ENCODE assay signal across 9 cellular contexts in the genomic region with DNA sequence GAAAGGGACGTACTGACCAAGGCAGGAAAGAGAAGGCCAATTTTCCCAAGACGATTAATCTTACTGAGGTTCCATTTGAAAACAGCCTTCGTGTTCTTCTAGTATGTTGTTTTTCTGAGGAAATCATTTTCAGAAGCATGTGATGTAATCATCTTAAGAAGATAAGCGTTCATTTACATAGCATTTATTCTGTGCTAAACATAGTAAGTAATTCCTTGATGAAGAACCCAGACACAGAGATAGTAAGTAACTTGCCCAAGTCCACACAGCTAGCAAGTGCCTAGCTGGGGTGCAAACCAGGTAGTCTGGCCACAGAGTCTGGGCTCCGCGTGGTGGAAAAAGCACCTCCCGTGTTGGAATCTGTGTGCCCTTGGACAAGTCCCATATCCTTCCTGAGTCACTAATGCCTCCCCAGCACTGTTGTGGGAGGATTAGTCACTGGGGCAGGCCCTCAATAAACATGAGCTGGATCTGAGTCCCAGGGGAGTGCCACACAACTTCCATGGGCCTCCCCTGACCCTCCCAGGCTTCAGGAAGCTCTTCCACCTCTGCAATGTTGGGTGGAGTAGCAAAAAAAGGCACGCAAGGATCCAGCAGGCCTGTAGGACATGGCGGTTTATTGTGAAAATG. TPM values are rescaled to one million over a fixed set of nuclear protein-coding genes. Genes with fewer than 3 reads are reported as not detected.
A peak's percentile ranks its signal among the peaks of the same experiment; 100 is the strongest.
DNase-seq lines count a peak whose midpoint lies in the region; ATAC-seq and TF ChIP-seq lines count a peak whose summit lies in the region.
"Had no signal": no experiment of that assay in that cellular context is flagged by ENCODE, and none has a peak within 500 bp of the region (broad histone marks: within the 10 kb centered on the region; RNA-seq: fewer than 3 reads in every experiment).

No MANE protein-coding gene starts in this region.

- H3K27ac ChIP-seq in GM23248 (peak overlapping the region; percentile 97), heart left ventricle (peak overlapping the region; percentile 42 to 91 (median 74)), gastrocnemius medialis (peak overlapping the region; percentile 26 to 70 (median 50))

- H3K9ac ChIP-seq in GM23248 = peak overlapping the region; percentile 80

- ATAC-seq in WTC11 (no peak), heart left ventricle (peak; percentile 43 to 88 (median 82)), gastrocnemius medialis (peak; percentile 16 to 53), T-helper 17 cell (no peak)
- ATAC-seq in stimulated activated naive CD8-positive, alpha-beta T cell treated with anti-CD3 and anti-CD28 coated beads, Interleukin-15, amount 100 ng/mL, for 72 hours = no peak

- no peaks in the 10 kb centered on the region for H3K36me3 ChIP-seq in GM23248 (ENCODE audit: low read depth)
- H3K36me3 ChIP-seq in heart left ventricle = no peaks in the 10 kb centered on the region
- H3K36me3 ChIP-seq in gastrocnemius medialis = no peaks in the 10 kb centered on the region

- no peaks in the 10 kb centered on the region for H3K9me2 ChIP-seq in GM23248 (ENCODE audit: insufficient read depth)

- H3K9me3 Mint-ChIP-seq in WTC11 = peaks cover 10% of the 10 kb centered on the region
- H3K9me3 Mint-ChIP-seq in stimulated activated naive CD8-positive, alpha-beta T cell treated with anti-CD3 and anti-CD28 coated beads, Interleukin-15, amount 100 ng/mL, for 72 hours = peaks cover 5 to 7% of the 10 kb centered on the region in 2 donors
- no peaks in the 10 kb centered on the region for H3K9me3 Mint-ChIP-seq in activated CD4-positive, alpha-beta T cell treated with anti-CD3 and anti-CD28 coated beads, Interleukin-2, amount 10 ng/mL, durations not matched to agents 24 days and 14 days

- H3K27me3 ChIP-seq in GM23248 (replicated peaks; ENCODE audit: insufficient read depth) (no peaks in the 10 kb centered on the region), heart left ventricle (no peaks in the 10 kb centered on the region), gastrocnemius medialis (no peaks in the 10 kb centered on the region)

- CTCF ChIA-PET in WTC11 (lab: Charles Lee) = no interaction called here

- H3K27me3 Mint-ChIP-seq in WTC11 (ENCODE audit: low read depth) = peaks cover 4% of the 10 kb centered on the region
- peaks cover 54% of the 10 kb centered on the region for H3K27me3 Mint-ChIP-seq in stimulated activated naive CD8-positive, alpha-beta T cell treated with anti-CD3 and anti-CD28 coated beads, Interleukin-15, amount 100 ng/mL, for 72 hours
- peaks cover 39% of the 10 kb centered on the region for H3K27me3 Mint-ChIP-seq in T-helper 17 cell
- H3K27me3 Mint-ChIP-seq in activated CD4-positive, alpha-beta T cell treated with anti-CD3 and anti-CD28 coated beads, Interleukin-2, amount 10 ng/mL, durations not matched to agents 24 days and 14 days = peaks cover 9% of the 10 kb centered on the region

- DNase-seq in GM23248 (peak; percentile 99), WTC11 (ENCODE audit: low spot score) (no peak), heart left ventricle (peak in 3 of 5 donors; percentile 40 to 78 (median 63)), gastrocnemius medialis (peak in 1 of 2 donors; percentile 54), G401 (ENCODE audit: low spot score) (no peak), T-helper 17 cell (no peak)
- no peak for DNase-seq in stimulated activated naive CD8-positive, alpha-beta T cell treated with anti-CD3 and anti-CD28 coated beads, Interleukin-15, amount 100 ng/mL, for 72 hours
- no peak for DNase-seq in activated CD4-positive, alpha-beta T cell treated with anti-CD3 and anti-CD28 coated beads, Interleukin-2, amount 10 ng/mL, durations not matched to agents 24 days and 14 days
- DNase-seq: glutamatergic neuron had no signal

- H3K4me3 ChIP-seq in GM23248 (peak overlapping the region; percentile 35), heart left ventricle (no peak overlapping the region), gastrocnemius medialis (no peak overlapping the region)

- no peaks in the 10 kb centered on the region for H3K79me2 ChIP-seq in GM23248 (ENCODE audit: insufficient read depth)

- WGBS in GM23248 (ENCODE audit: low coverage in 1 of 2, low lambda C conversion rate in 2 of 2, missing lambda C conversion rate in 2 of 2), 2 experiments = 5 to 6% methylated on average over 9 of the region's 9 CpGs
- WGBS in heart left ventricle, 4 donors = 62 to 73% (median 68%) methylated on average over 9 of the region's 9 CpGs

- in situ Hi-C loops in GM23248 (cut with MboI) (no loop called here), gastrocnemius medialis (cut with MboI; ENCODE audit: low sequenced_read_pairs in 4 of 4) (no loop called here), G401 (cut with HindIII; ENCODE audit: low sequenced_read_pairs) (no loop called here)

- intact Hi-C loops in heart left ventricle (cut with DNase I) (no loop called here), gastrocnemius medialis (cut with DNase I; ENCODE audit: low total_unique reads) (no loop called here)
- intact Hi-C loops in activated CD4-positive, alpha-beta T cell treated with anti-CD3 and anti-CD28 coated beads, Interleukin-2, amount 10 ng/mL, durations not matched to agents 24 days and 14 days (cut with micrococcal nuclease) = no loop called here

- H3K27ac Mint-ChIP-seq in WTC11 = no peak overlapping the region
- no peak overlapping the region for H3K27ac Mint-ChIP-seq in stimulated activated naive CD8-positive, alpha-beta T cell treated with anti-CD3 and anti-CD28 coated beads, Interleukin-15, amount 100 ng/mL, for 72 hours
- H3K27ac Mint-ChIP-seq in T-helper 17 cell = no peak overlapping the region
- H3K27ac Mint-ChIP-seq in activated CD4-positive, alpha-beta T cell treated with anti-CD3 and anti-CD28 coated beads, Interleukin-2, amount 10 ng/mL, durations not matched to agents 24 days and 14 days = no peak overlapping the region

- H3K4me2 ChIP-seq in GM23248 (ENCODE audit: unreplicated experiment) = peak overlapping the region; percentile 64

- TF ChIP-seq CTCF in WTC11 (IDR thresholded peaks at IDR 0.05) (no peak), heart left ventricle (IDR thresholded peaks at IDR 0.05) (no peak), gastrocnemius medialis (IDR thresholded peaks at IDR 0.05 in 4 of 5, conservative IDR thresholded peaks at IDR 0.05 in 1 of 5) (no peak)

- H3K36me3 Mint-ChIP-seq in WTC11 (no peaks in the 10 kb centered on the region), T-helper 17 cell (ENCODE audit: low read depth) (no peaks in the 10 kb centered on the region)
- no peaks in the 10 kb centered on the region for H3K36me3 Mint-ChIP-seq in activated CD4-positive, alpha-beta T cell treated with anti-CD3 and anti-CD28 coated beads, Interleukin-2, amount 10 ng/mL, durations not matched to agents 24 days and 14 days (ENCODE audit: low read depth)

- H4K20me1 ChIP-seq in GM23248 (ENCODE audit: insufficient read depth) = no peaks in the 10 kb centered on the region

- H3K4me1 Mint-ChIP-seq in WTC11 (peaks cover 32% of the 10 kb centered on the region), T-helper 17 cell (peaks cover 2% of the 10 kb centered on the region)
- no peaks in the 10 kb centered on the region for H3K4me1 Mint-ChIP-seq in stimulated activated naive CD8-positive, alpha-beta T cell treated with anti-CD3 and anti-CD28 coated beads, Interleukin-15, amount 100 ng/mL, for 72 hours
- H3K4me1 Mint-ChIP-seq in activated CD4-positive, alpha-beta T cell treated with anti-CD3 and anti-CD28 coated beads, Interleukin-2, amount 10 ng/mL, durations not matched to agents 24 days and 14 days = peaks cover 2% of the 10 kb centered on the region

- H3K4me3 Mint-ChIP-seq in WTC11 = no peak overlapping the region
- H3K4me3 Mint-ChIP-seq in stimulated activated naive CD8-positive, alpha-beta T cell treated with anti-CD3 and anti-CD28 coated beads, Interleukin-15, amount 100 ng/mL, for 72 hours = no peak overlapping the region
- H3K4me3 Mint-ChIP-seq in T-helper 17 cell = no peak overlapping the region
- no peak overlapping the region for H3K4me3 Mint-ChIP-seq in activated CD4-positive, alpha-beta T cell treated with anti-CD3 and anti-CD28 coated beads, Interleukin-2, amount 10 ng/mL, durations not matched to agents 24 days and 14 days

- H3F3A ChIP-seq in GM23248 (ENCODE audit: insufficient read depth) = peaks cover 31% of the 10 kb centered on the region

- H3K9me3 ChIP-seq in GM23248 (ENCODE audit: low read depth) (no peaks in the 10 kb centered on the region), heart left ventricle (no peaks in the 10 kb centered on the region), gastrocnemius medialis (no peaks in the 10 kb centered on the region), T-helper 17 cell (ENCODE audit: control insufficient read depth, low read length, poor library complexity, severe bottlenecking) (no peaks in the 10 kb centered on the region)

- peak overlapping the region; percentile 46 for H2AFZ ChIP-seq in GM23248

- no peak for TF ChIP-seq POLR2A in heart left ventricle (IDR thresholded peaks at IDR 0.05)
- no peak for TF ChIP-seq POLR2A in gastrocnemius medialis (IDR thresholded peaks at IDR 0.05)

- H3K4me1 ChIP-seq in GM23248 (ENCODE audit: insufficient read depth) = peaks cover 47% of the 10 kb centered on the region
- H3K4me1 ChIP-seq in heart left ventricle = peaks cover 0 to 36% (median 19%) of the 10 kb centered on the region in 12 donors
- H3K4me1 ChIP-seq in gastrocnemius medialis = no peaks in the 10 kb centered on the region

- POLR2A ChIA-PET in WTC11 (lab: Charles Lee) = interaction anchor here (0.6 kb wide), 1 partner anchor 286 kb away, joined by 3 read pairs; no protein-coding TSS in a partner anchor

TF ChIP-seq in WTC11, 78 proteins besides CTCF, POLR2A, EP300 and RAD21:
- TF ChIP-seq GABPB1 (CRISPR knock-in tag; IDR thresholded peaks at IDR 0.05) (0 out of 2 replicates have a peak, but pooled peaks have one; percentile 37), NR3C1 (CRISPR knock-in tag; conservative IDR thresholded peaks at IDR 0.05; ENCODE audit: low read depth) (no peak)

RNA-seq across cellular contexts. Expression of a gene that starts 26.9 kb away (rescaled TPM):
- 49.6 and 54.1 TPM in 2 replicates for total RNA-seq in GM23248 (2014; rRNA removed; shearing (Covaris generic))
- polyA plus RNA-seq in GM23248 (2016; fragmentation: Nextera tagmentation; extraction: Ambion mirVana) = 8.8 and 10.9 TPM in 2 replicates
- total RNA-seq in WTC11 (2021) = 14.3 to 15.6 TPM (median 14.5 TPM) in 3 replicates
- 10 to 100 TPM in 7 of 9 donors, 1 to 10 TPM in 2; 7.4 to 17.0 (median 12.9) TPM for total RNA-seq in heart left ventricle
- 1 to 10 TPM; 6.7 to 8.0 TPM for polyA plus RNA-seq in heart left ventricle
- 1 to 10 TPM; 1.9 to 4.0 (median 3.4) TPM for total RNA-seq in gastrocnemius medialis
- 5.5 and 7.1 TPM in 2 replicates for total RNA-seq in G401 (2014; rRNA removed; shearing (Covaris generic))
- total RNA-seq in T-helper 17 cell = 10 to 100 TPM in 1 of 2 donors, under 1 TPM in 1; 0.75 to 14.8 TPM
- total RNA-seq in activated CD4-positive, alpha-beta T cell treated with anti-CD3 and anti-CD28 coated beads, Interleukin-2, amount 10 ng/mL, durations not matched to agents 24 days and 14 days = 0.40 and 0.83 TPM in 2 replicates

Comparison
In these comparisons a context has a peak if more than half of its experiments do, and no peak if none do; other contexts are left out.
1. DNase-seq: peak in GM23248 (single experiment) and heart left ventricle (3 of 5); none in WTC11 (single experiment), G401 (single experiment), stimulated activated naive CD8-positive, alpha-beta T cell treated with anti-CD3 and anti-CD28 coated beads, Interleukin-15, amount 100 ng/mL, for 72 hours (0 of 2), T-helper 17 cell (0 of 3) and activated CD4-positive, alpha-beta T cell treated with anti-CD3 and anti-CD28 coated beads, Interleukin-2, amount 10 ng/mL, durations not matched to agents 24 days and 14 days (single experiment).
2. ATAC-seq: peak in heart left ventricle (4 of 4) and gastrocnemius medialis (2 of 2); none in WTC11 (single experiment), stimulated activated naive CD8-positive, alpha-beta T cell treated with anti-CD3 and anti-CD28 coated beads, Interleukin-15, amount 100 ng/mL, for 72 hours (single experiment) and T-helper 17 cell (single experiment).
3. Peak in every context shown above with its lines, with median percentiles within 50 percentile points of each other: H3K27ac ChIP-seq.